In genomic region chr6:132961122-132961521, GRCh38 we compare ENCODE assay signal across 13 cellular contexts.
DNase-seq lines count a peak whose midpoint lies in the region; ATAC-seq and TF ChIP-seq lines count a peak whose summit lies in the region.
"Had no signal": no experiment of that assay in that cellular context is flagged by ENCODE, and none has a peak within 500 bp of the region (broad histone marks: within the 10 kb centered on the region; RNA-seq: fewer than 3 reads in every experiment).

No MANE protein-coding gene starts in this region.

- no peak for TF ChIP-seq CTCF in AG04450 (IDR thresholded peaks at IDR 0.05; ENCODE audit: low read depth, low read length)
- no peak for TF ChIP-seq CTCF in astrocyte of the cerebellum (IDR thresholded peaks at IDR 0.05; ENCODE audit: low read depth, low read length, missing control alignments)
- no peak for TF ChIP-seq CTCF in colonic mucosa (IDR thresholded peaks at IDR 0.05)

- no peaks in the 10 kb centered on the region for H3K36me3 ChIP-seq in colonic mucosa
- H3K36me3 ChIP-seq: neutrophil, upper lobe of left lung had no signal

- no peak overlapping the region for H3K9ac ChIP-seq in colonic mucosa (ENCODE audit: low read depth in 2 of 2, low read length in 2 of 2)

- peak; percentile 68 for DNase-seq in AG04450 (ENCODE audit: low read depth, low spot score)
- DNase-seq in HS-5 (ENCODE audit: low read depth) = peak; percentile 53
- peak; percentile 51 for DNase-seq in astrocyte of the cerebellum (ENCODE audit: low read depth)
- DNase-seq in kidney tubule cell (ENCODE audit: low spot score) = peak; percentile 54
- no peak for DNase-seq in colonic mucosa
- DNase-seq in activated effector memory CD4-positive, alpha-beta T cell treated with Interleukin-2 at 50 U/mL for 16 hours = no peak
- DNase-seq: activated CD8-positive, alpha-beta T cell treated with anti-CD3 and anti-CD28 coated beads, Interleukin-2, amount 10 ng/mL, durations not matched to agents 7 days and 5 days; GF-D8; NCI-H2081 treated with DMSO at 0.1 percent for 48 hours; upper lobe of left lung had no signal

- H3K27me3 ChIP-seq in AG04450 (ENCODE audit: control insufficient read depth, insufficient read depth, low read length) (no peaks in the 10 kb centered on the region), colonic mucosa (no peaks in the 10 kb centered on the region)
- H3K27me3 ChIP-seq: neutrophil, upper lobe of left lung had no signal

- intact Hi-C loops in colonic mucosa (cut with DNase I) = loop anchor here (5.0 to 10.0 kb wide), 2 partner anchors 551 to 594 kb away; no protein-coding TSS in a partner anchor

- POLR2A ChIA-PET in AG04450 (lab: Yijun Ruan, JAX) = no interaction called here

- H3K4me3 ChIP-seq in AG04450 (ENCODE audit: low read depth, low read length) (no peak overlapping the region), astrocyte of the cerebellum (ENCODE audit: low read depth, low read length) (no peak overlapping the region), colonic mucosa (no peak overlapping the region)
- H3K4me3 ChIP-seq: upper lobe of left lung had no signal

- H3K27ac ChIP-seq in AG04450 (ENCODE audit: low read depth, low read length) (peak overlapping the region; percentile 22), colonic mucosa (no peak overlapping the region)
- H3K27ac ChIP-seq: neutrophil, upper lobe of left lung had no signal

- CTCF ChIA-PET in AG04450 (lab: Charles Lee) = interaction anchor here (0.5 to 2.9 kb wide), 7 partner anchors 10 to 1019 kb away, joined by 3 to 29 read pairs (median 3); no protein-coding TSS in a partner anchor

- H3K4me1 ChIP-seq in colonic mucosa = no peaks in the 10 kb centered on the region

- H3K9me3 ChIP-seq in AG04450 (ENCODE audit: control insufficient read depth, insufficient read depth, low read length) (no peaks in the 10 kb centered on the region), colonic mucosa (no peaks in the 10 kb centered on the region)
- H3K9me3 ChIP-seq: neutrophil, upper lobe of left lung had no signal

- ATAC-seq in GM21390 (IDR thresholded peaks at IDR 0.05; ENCODE audit: unreplicated experiment) (no peak), GM18498 (IDR thresholded peaks at IDR 0.05; ENCODE audit: unreplicated experiment) (no peak)
- ATAC-seq: activated CD8-positive, alpha-beta T cell treated with anti-CD3 and anti-CD28 coated beads, Interleukin-2, amount 10 ng/mL, durations not matched to agents 7 days and 5 days had no signal

- in situ Hi-C loops in astrocyte of the cerebellum (cut with HindIII; ENCODE audit: low sequenced_read_pairs) = no loop called here

Comparison
In these comparisons a context has a peak if more than half of its experiments do, and no peak if none do; other contexts are left out.
1. DNase-seq: peak in AG04450 (single experiment), HS-5 (single experiment), astrocyte of the cerebellum (single experiment) and kidney tubule cell (single experiment); none in colonic mucosa (single experiment) and activated effector memory CD4-positive, alpha-beta T cell treated with Interleukin-2 at 50 U/mL for 16 hours (single experiment).